In genomic region chr10:63700935-63701263, GRCh38 we compare ENCODE assay signal across 12 cellular contexts.
DNase-seq lines count a peak whose midpoint lies in the region; TF ChIP-seq lines count a peak whose summit lies in the region.
"Had no signal": no experiment of that assay in that cellular context is flagged by ENCODE, and none has a peak within 500 bp of the region (broad histone marks: within the 10 kb centered on the region; RNA-seq: fewer than 3 reads in every experiment).

No MANE protein-coding gene starts in this region.

- H3K4me1 ChIP-seq in BLaER1 treated with 17β-estradiol and CSF1 and Interleukin-3, amounts not matched to agents 10 nM and 100 nM, result peaks cover 46 to 79% (median 64%) of the 10 kb centered on the region in 10 experiments
- peaks cover 20% of the 10 kb centered on the region for H3K4me1 ChIP-seq in rectal smooth muscle tissue (ENCODE audit: control insufficient read depth, insufficient read depth, low read length)
- H3K4me1 ChIP-seq in H9 (ENCODE audit: insufficient read depth, low read length), result peaks cover 5% of the 10 kb centered on the region

- no peak overlapping the region for H2BK120ac ChIP-seq in H9 (ENCODE audit: low read depth, low read length, poor library complexity, severe bottlenecking)

- DNase-seq in fibroblast of the aortic adventitia (ENCODE audit: low read depth), result peak; percentile 48
- no peak for DNase-seq in H9
- DNase-seq in AG08395 (ENCODE audit: low spot score), result no peak
- no peak for DNase-seq in NCI-H2196 treated with DMSO at 0.1 percent for 48 hours (lab: John Stamatoyannopoulos, UW; ENCODE audit: unreplicated experiment)
- DNase-seq in posterior vena cava (ENCODE audit: low spot score), result no peak
- DNase-seq: activated CD4-positive, alpha-beta T cell treated with anti-CD3 and anti-CD28 coated beads for 48 hours; CD4-positive, alpha-beta memory T cell; small intestine had no signal

- no peaks in the 10 kb centered on the region for H3K27me3 ChIP-seq in BLaER1 treated with 17β-estradiol and CSF1 and Interleukin-3, amounts not matched to agents 10 nM and 100 nM
- H3K27me3 ChIP-seq in rectal smooth muscle tissue (ENCODE audit: control insufficient read depth, insufficient read depth, low read length) (no peaks in the 10 kb centered on the region), H9 (ENCODE audit: insufficient read depth, low read length) (no peaks in the 10 kb centered on the region)

- H3T11ph ChIP-seq in H9 (ENCODE audit: low read length), result no peak overlapping the region

- H4K8ac ChIP-seq in H9 (replicated peaks; ENCODE audit: insufficient read length, low read depth, low read length), result no peak overlapping the region

- no peak overlapping the region for H2BK12ac ChIP-seq in H9 (ENCODE audit: insufficient read length, low read depth, low read length)

- H3K4ac ChIP-seq in H9 (ENCODE audit: low read depth, low read length), result no peak overlapping the region

- no peaks in the 10 kb centered on the region for H3K79me2 ChIP-seq in H9 (ENCODE audit: insufficient read depth, low read length)

- H3K18ac ChIP-seq in H9 (ENCODE audit: insufficient read length, low read depth, low read length), result no peak overlapping the region

- H3K4me3 Mint-ChIP-seq in H9, result no peak overlapping the region
- H3K4me3 Mint-ChIP-seq: activated naive CD4-positive, alpha-beta T cell treated with anti-CD3 and anti-CD28 coated beads, Interleukin-2, amount 50 U/mL, for 24 hours; CD4-positive, alpha-beta memory T cell had no signal

- no peak overlapping the region for H3K23ac ChIP-seq in H9 (ENCODE audit: insufficient read length, low read depth, low read length)

- no peak overlapping the region for H3K14ac ChIP-seq in H9 (ENCODE audit: insufficient read depth, low read length)

- H3K27ac Mint-ChIP-seq in H9, result no peak overlapping the region
- H3K27ac Mint-ChIP-seq: activated naive CD4-positive, alpha-beta T cell treated with anti-CD3 and anti-CD28 coated beads, Interleukin-2, amount 50 U/mL, for 24 hours had no signal

- H4K91ac ChIP-seq in H9 (ENCODE audit: insufficient read length, low read depth, low read length), result no peak overlapping the region

- no peaks in the 10 kb centered on the region for H3K79me1 ChIP-seq in H9 (ENCODE audit: insufficient read depth, low read depth, low read length, poor library complexity, severe bottlenecking)

- no peak overlapping the region for H2BK5ac ChIP-seq in H9 (ENCODE audit: insufficient read length, low read length)

- H2BK20ac ChIP-seq in H9 (ENCODE audit: low read depth, low read length, poor library complexity, severe bottlenecking), result no peak overlapping the region

- no peaks in the 10 kb centered on the region for H3K36me3 ChIP-seq in BLaER1 treated with 17β-estradiol and CSF1 and Interleukin-3, amounts not matched to agents 10 nM and 100 nM
- no peaks in the 10 kb centered on the region for H3K36me3 ChIP-seq in rectal smooth muscle tissue (ENCODE audit: control insufficient read depth, insufficient read depth, low read length)

- H4K5ac ChIP-seq in H9 (ENCODE audit: insufficient read length, low read depth, low read length), result no peak overlapping the region

- H3K27me3 Mint-ChIP-seq in H9 (ENCODE audit: low read depth), result no peaks in the 10 kb centered on the region
- H3K27me3 Mint-ChIP-seq: activated naive CD4-positive, alpha-beta T cell treated with anti-CD3 and anti-CD28 coated beads, Interleukin-2, amount 50 U/mL, for 24 hours; CD4-positive, alpha-beta memory T cell had no signal

- peak overlapping the region in 4 of 11 experiments; percentile 14 to 46 (median 33); a peak in 5 of 22 replicates for H3K9ac ChIP-seq in BLaER1 treated with 17β-estradiol and CSF1 and Interleukin-3, amounts not matched to agents 10 nM and 100 nM
- H3K9ac ChIP-seq in rectal smooth muscle tissue (ENCODE audit: low read length) (no peak overlapping the region), H9 (ENCODE audit: extremely low read depth, insufficient read length, low read length) (no peak overlapping the region)

- peaks cover 0 to 3% of the 10 kb centered on the region in 2 experiments; a peak in 2 of 5 replicates for H3K9me3 Mint-ChIP-seq in H9
- H3K9me3 Mint-ChIP-seq: activated naive CD4-positive, alpha-beta T cell treated with anti-CD3 and anti-CD28 coated beads, Interleukin-2, amount 50 U/mL, for 24 hours; CD4-positive, alpha-beta memory T cell had no signal

- no peak overlapping the region for H2AK5ac ChIP-seq in H9 (ENCODE audit: insufficient read length, low read length)

- H3K4me3 ChIP-seq in BLaER1 treated with 17β-estradiol and CSF1 and Interleukin-3, amounts not matched to agents 10 nM and 100 nM, result no peak overlapping the region
- H3K4me3 ChIP-seq in fibroblast of the aortic adventitia (ENCODE audit: low read depth, low read length), result no peak overlapping the region
- H3K4me3 ChIP-seq in rectal smooth muscle tissue (ENCODE audit: low read length), result no peak overlapping the region

- TF ChIP-seq CTCF in VCaP (conservative IDR thresholded peaks at IDR 0.05) (no peak), fibroblast of the aortic adventitia (IDR thresholded peaks at IDR 0.05; ENCODE audit: insufficient read depth, low read length) (no peak), H9 (conservative IDR thresholded peaks at IDR 0.05) (no peak)

- no peak overlapping the region for H2AFZ ChIP-seq in H9 (ENCODE audit: low read length)

- intact Hi-C loops in posterior vena cava (cut with DNase I), result loop anchor here in 1 of 2 donors (10.0 kb wide), 1 partner anchor 66 kb away; no protein-coding TSS in a partner anchor

- peaks cover 0 to 3% (median 0%) of the 10 kb centered on the region in 3 experiments; a peak in 3 of 7 replicates for H3K36me3 Mint-ChIP-seq in H9 (ENCODE audit: insufficient read depth in 1 of 3, low read depth in 3 of 3)
- H3K36me3 Mint-ChIP-seq: activated naive CD4-positive, alpha-beta T cell treated with anti-CD3 and anti-CD28 coated beads, Interleukin-2, amount 50 U/mL, for 24 hours; CD4-positive, alpha-beta memory T cell had no signal

- H3K4me2 ChIP-seq in BLaER1 treated with 17β-estradiol and CSF1 and Interleukin-3, amounts not matched to agents 10 nM and 100 nM, result peak overlapping the region; percentile 37 to 91 (median 57); a peak in 18 of 22 replicates
- H3K4me2 ChIP-seq in H9 (ENCODE audit: insufficient read depth, insufficient read length, low read length), result no peak overlapping the region

- peaks cover 0 to 5% (median 0%) of the 10 kb centered on the region in 11 experiments; a peak in 2 of 22 replicates for H3K9me3 ChIP-seq in BLaER1 treated with 17β-estradiol and CSF1 and Interleukin-3, amounts not matched to agents 10 nM and 100 nM (replicated peaks in 1 of 11)
- no peaks in the 10 kb centered on the region for H3K9me3 ChIP-seq in H9 (ENCODE audit: control insufficient read depth, low read depth, low read length)

- H3K23me2 ChIP-seq in H9 (ENCODE audit: insufficient read length, low read depth, low read length, poor library complexity, severe bottlenecking), result no peaks in the 10 kb centered on the region

- peak overlapping the region; percentile 10 to 83 (median 45); a peak in 16 of 22 replicates for H3K27ac ChIP-seq in BLaER1 treated with 17β-estradiol and CSF1 and Interleukin-3, amounts not matched to agents 10 nM and 100 nM
- peak overlapping the region; percentile 79 for H3K27ac ChIP-seq in VCaP
- peak overlapping the region; percentile 56 for H3K27ac ChIP-seq in rectal smooth muscle tissue (ENCODE audit: low read depth, low read length)
- no peak overlapping the region for H3K27ac ChIP-seq in H9 (ENCODE audit: insufficient read length, low read depth, low read length)

- H4K20me1 ChIP-seq in BLaER1 treated with 17β-estradiol and CSF1 and Interleukin-3, amounts not matched to agents 10 nM and 100 nM, result no peaks in the 10 kb centered on the region
- H4K20me1 ChIP-seq in H9 (ENCODE audit: control insufficient read depth, insufficient read depth, insufficient read length), result no peaks in the 10 kb centered on the region

- no peak overlapping the region for H2BK15ac ChIP-seq in H9 (ENCODE audit: low read depth, low read length)

- peaks cover 10 to 19% of the 10 kb centered on the region in 2 experiments for H3K4me1 Mint-ChIP-seq in H9

- no peak overlapping the region for H3K56ac ChIP-seq in H9 (ENCODE audit: insufficient read length, low read depth, low read length)
